In genomic region chr20:24364464-24364863, GRCh38 we compare ENCODE assay signal across 1 cellular context.
TF ChIP-seq lines count a peak whose summit lies in the region.

No MANE protein-coding gene starts in this region.

TF ChIP-seq in GM23338, 12 proteins besides CTCF, POLR2A, EP300 and RAD21 (continued from another document):
- TF ChIP-seq ZNF331 (CRISPR knock-in tag; IDR thresholded peaks at IDR 0.05; ENCODE audit: low read depth) (no peak), JUNB (IDR thresholded peaks at IDR 0.05; ENCODE audit: unreplicated experiment) (no peak), ZNF114 (CRISPR knock-in tag; IDR thresholded peaks at IDR 0.05) (no peak), STAT1 (IDR thresholded peaks at IDR 0.05; ENCODE audit: unreplicated experiment) (no peak), ZNF462 (CRISPR knock-in tag; IDR thresholded peaks at IDR 0.05) (no peak)
